13 cellular contexts compared by ENCODE assay signal in the genomic region with DNA sequence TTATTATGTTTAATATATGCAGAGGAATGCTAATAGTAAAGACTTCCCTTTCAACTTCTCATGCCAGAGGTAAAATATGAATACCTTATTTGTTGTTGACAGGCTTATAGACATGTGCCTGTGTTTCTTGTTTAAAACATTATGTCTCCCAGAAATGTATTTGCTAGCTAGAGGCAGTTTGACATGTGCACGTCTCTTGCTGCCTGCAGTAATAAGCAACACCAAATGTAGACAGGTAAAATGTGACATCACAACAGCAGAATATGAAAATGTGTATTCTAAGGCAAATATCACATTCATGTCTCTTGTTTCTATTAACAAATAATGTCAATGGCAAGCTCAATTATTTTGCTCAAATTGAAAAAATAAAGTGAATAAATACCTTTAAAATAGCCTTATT.
"Had no signal": no experiment of that assay in that cellular context is flagged by ENCODE, and none has a peak within 500 bp of the region (broad histone marks: within the 10 kb centered on the region; RNA-seq: fewer than 3 reads in every experiment).

No MANE protein-coding gene starts in this region.

- H3K27ac ChIP-seq: colonic mucosa, coronary artery, dorsolateral prefrontal cortex, epithelial cell of prostate, esophagus muscularis mucosa, esophagus squamous epithelium, foreskin keratinocyte, gastrocnemius medialis, gastroesophageal sphincter, heart left ventricle, heart right ventricle had no signal

- H3K36me3 ChIP-seq: colonic mucosa, esophagus muscularis mucosa, esophagus squamous epithelium, gastrocnemius medialis, gastroesophageal sphincter, heart left ventricle, heart right ventricle had no signal

- H3K27me3 ChIP-seq: colonic mucosa, dorsolateral prefrontal cortex, esophagus muscularis mucosa, esophagus squamous epithelium, foreskin keratinocyte, gastrocnemius medialis, gastroesophageal sphincter, heart left ventricle, heart right ventricle had no signal

- ATAC-seq: effector memory CD8-positive, alpha-beta T cell; esophagus mucosa; foreskin keratinocyte; gastrocnemius medialis; gastroesophageal sphincter; heart left ventricle; heart right ventricle had no signal

- H3K9me3 ChIP-seq: colonic mucosa, esophagus muscularis mucosa, esophagus squamous epithelium, gastrocnemius medialis, gastroesophageal sphincter, heart left ventricle, heart right ventricle had no signal

- H3K4me3 ChIP-seq: colonic mucosa, coronary artery, dorsolateral prefrontal cortex, esophagus muscularis mucosa, esophagus squamous epithelium, gastrocnemius medialis, gastroesophageal sphincter, heart left ventricle, heart right ventricle had no signal
